In the genomic region with DNA sequence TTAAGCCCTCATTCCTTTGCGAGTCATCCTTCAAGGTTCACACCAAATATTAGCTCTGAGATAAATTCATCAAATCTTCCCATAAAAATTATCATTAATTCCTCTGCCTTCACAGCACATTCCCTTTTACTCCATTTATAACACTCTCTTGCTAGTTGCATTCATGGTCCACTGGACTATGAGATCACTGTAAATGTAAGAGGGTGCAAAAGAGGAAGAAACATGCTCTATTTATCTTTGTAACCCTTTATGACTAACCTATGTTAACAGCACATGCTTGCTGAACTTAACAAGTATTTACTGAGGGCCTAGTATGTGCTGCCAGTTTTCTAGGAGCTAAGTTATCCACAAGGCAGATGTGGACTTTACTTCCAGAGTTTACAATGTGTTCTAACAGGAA, we compare ENCODE assay signal across 26 cellular contexts.
DNase-seq lines count a peak whose midpoint lies in the region; ATAC-seq, FAIRE-seq and TF ChIP-seq lines count a peak whose summit lies in the region.
"Had no signal": no experiment of that assay in that cellular context is flagged by ENCODE, and none has a peak within 500 bp of the region (broad histone marks: within the 10 kb centered on the region; RNA-seq: fewer than 3 reads in every experiment).

No MANE protein-coding gene starts in this region.

- H3K9ac ChIP-seq in HepG2 (ENCODE audit: insufficient read depth, low read depth, low read length) = no peak overlapping the region
- H3K9ac ChIP-seq: BLaER1 had no signal

- peak in 1 of 2 experiments; percentile 33; a peak in 1 of 4 replicates for TF ChIP-seq EP300 in HepG2 (IDR thresholded peaks at IDR 0.05; ENCODE audit: low read depth in 2 of 2, low read length in 2 of 2)
- no peak for TF ChIP-seq EP300 in HepG2 (CRISPR knock-in tag; IDR thresholded peaks at IDR 0.05; ENCODE audit: borderline replicate concordance)

- DNase-seq in HepG2 (ENCODE audit: low spot score) (peak; percentile 44), right lobe of liver (no peak), WTC11 (ENCODE audit: low spot score) (no peak), hepatocyte (ENCODE audit: low spot score) (peak; percentile 33), NCI-H146 treated with DMSO at 0.1 percent for 48 hours (lab: John Stamatoyannopoulos, UW; ENCODE audit: unreplicated experiment) (no peak), GOT3 (lab: John Stamatoyannopoulos, UW) (no peak)
- no peak for DNase-seq in stimulated activated naive B cell treated with anti-CD40 and anti-IgM and Interleukin-4, amounts not matched to agents 10 μg/mL and 1 μg/mL and 100 μg/mL, for 72 hours
- DNase-seq: activated CD4-positive, alpha-beta T cell treated with anti-CD3 and anti-CD28 coated beads for 48 hours; activated CD8-positive, alpha-beta memory T cell treated with anti-CD3 and anti-CD28 coated beads, Interleukin-2, amount 10 ng/mL, durations not matched to agents 7 days and 5 days; activated naive CD8-positive, alpha-beta T cell treated with anti-CD3 and anti-CD28 coated beads, Interleukin-2, amount 10 ng/mL, durations not matched to agents 7 days and 5 days; H7; heart right ventricle; lower lobe of right lung; NCI-H524 treated with DMSO at 0.1 percent for 48 hours; occipital lobe; right cardiac atrium; SW 1271; uterus had no signal

- no peaks in the 10 kb centered on the region for H3K36me3 ChIP-seq in HepG2 (replicated peaks in 1 of 2; ENCODE audit: control insufficient read depth in 1 of 2, insufficient read depth in 2 of 2, low read length in 2 of 2)
- no peaks in the 10 kb centered on the region for H3K36me3 ChIP-seq in right lobe of liver
- H3K36me3 ChIP-seq in hepatocyte (replicated peaks; ENCODE audit: insufficient read depth, low read depth) = no peaks in the 10 kb centered on the region
- H3K36me3 ChIP-seq: lower lobe of right lung, uterus had no signal

- H3K9me3 ChIP-seq in HepG2 (ENCODE audit: low read length) (no peaks in the 10 kb centered on the region), right lobe of liver (no peaks in the 10 kb centered on the region), hepatocyte (ENCODE audit: low read depth) (no peaks in the 10 kb centered on the region)
- H3K9me3 ChIP-seq: BLaER1, lower lobe of right lung, uterus had no signal

- H3K4me1 ChIP-seq in HepG2 (ENCODE audit: insufficient read depth, low read length) = peaks cover 6% of the 10 kb centered on the region; the same call in 1 of the 2 replicates
- H3K4me1 ChIP-seq in right lobe of liver = no peaks in the 10 kb centered on the region
- peaks cover 18% of the 10 kb centered on the region for H3K4me1 ChIP-seq in hepatocyte (ENCODE audit: insufficient read depth)
- H3K4me1 ChIP-seq: BLaER1, lower lobe of right lung, uterus had no signal

- peak overlapping the region; percentile 5; the same call in 1 of the 2 replicates for H3K27ac Mint-ChIP-seq in WTC11
- peak overlapping the region; percentile 15 for H3K27ac Mint-ChIP-seq in stimulated activated naive B cell treated with anti-CD40 and anti-IgM and Interleukin-4, amounts not matched to agents 10 μg/mL and 1 μg/mL and 100 μg/mL, for 72 hours
- H3K27ac Mint-ChIP-seq: activated CD8-positive, alpha-beta memory T cell treated with anti-CD3 and anti-CD28 coated beads, Interleukin-2, amount 10 ng/mL, durations not matched to agents 7 days and 5 days; activated T-helper 17 cell treated with anti-CD3 and anti-CD28 coated beads, Interleukin-2, amount 50 U/mL, for 72 hours had no signal

- no peak overlapping the region for H3K4me3 Mint-ChIP-seq in WTC11
- no peak overlapping the region for H3K4me3 Mint-ChIP-seq in stimulated activated naive B cell treated with anti-CD40 and anti-IgM and Interleukin-4, amounts not matched to agents 10 μg/mL and 1 μg/mL and 100 μg/mL, for 72 hours
- H3K4me3 Mint-ChIP-seq: activated CD8-positive, alpha-beta memory T cell treated with anti-CD3 and anti-CD28 coated beads, Interleukin-2, amount 10 ng/mL, durations not matched to agents 7 days and 5 days; activated naive CD8-positive, alpha-beta T cell treated with anti-CD3 and anti-CD28 coated beads, Interleukin-2, amount 10 ng/mL, durations not matched to agents 7 days and 5 days; activated T-helper 17 cell treated with anti-CD3 and anti-CD28 coated beads, Interleukin-2, amount 50 U/mL, for 72 hours; brain had no signal

- TF ChIP-seq RAD21 in HepG2 (CRISPR knock-in tag; IDR thresholded peaks at IDR 0.05) = no peak

- H4K20me1 ChIP-seq in HepG2 (ENCODE audit: insufficient read depth, low read length) = no peaks in the 10 kb centered on the region
- H4K20me1 ChIP-seq in hepatocyte (ENCODE audit: insufficient read depth, poor library complexity, severe bottlenecking) = no peaks in the 10 kb centered on the region

- H3K79me2 ChIP-seq in HepG2 (ENCODE audit: insufficient read depth, low read length) = no peaks in the 10 kb centered on the region
- peaks cover 41% of the 10 kb centered on the region for H3K79me2 ChIP-seq in hepatocyte

- in situ Hi-C loops in HepG2 (cut with HindIII; ENCODE audit: extremely low pct_ligation_motif_present, low pct_unique_long_range_greater_than_20kb) = loop anchor here (10.0 kb wide), 1 partner anchor 322 kb away; no protein-coding TSS in a partner anchor

- BruUV-seq in HepG2 (replicated peaks; lab: Mats Ljungman, UMichigan) = no TSS peak

- H3K4me3 ChIP-seq in HepG2 (replicated peaks in 1 of 3; ENCODE audit: insufficient read depth in 1 of 3, low read depth in 2 of 3, low read length in 3 of 3) (no peak overlapping the region), right lobe of liver (no peak overlapping the region), hepatocyte (no peak overlapping the region)
- H3K4me3 ChIP-seq: BLaER1, heart right ventricle, lower lobe of right lung, uterus had no signal

- CTCF ChIA-PET in HepG2 (lab: Yijun Ruan, JAX; ENCODE audit: low intra/inter-chr PET ratio, low total read pairs) (no interaction called here), WTC11 (lab: Charles Lee) (no interaction called here)

- intact Hi-C loops in HepG2 (cut with micrococcal nuclease; ENCODE audit: unreplicated experiment) (no loop called here), right lobe of liver (cut with DNase I) (no loop called here)

- WGBS in HepG2 (ENCODE audit: low lambda C conversion rate) = 95% methylated on average over 1 of the region's 1 CpG
- 100% methylated on average over 1 of the region's 1 CpG for WGBS in right lobe of liver (ENCODE audit: insufficient coverage, low coverage, low lambda C conversion rate, missing lambda C conversion rate)
- 88% methylated on average over 1 of the region's 1 CpG for WGBS in hepatocyte (ENCODE audit: low lambda C conversion rate, missing lambda C conversion rate)

- no peaks in the 10 kb centered on the region for H3K9me3 Mint-ChIP-seq in WTC11
- H3K9me3 Mint-ChIP-seq in stimulated activated naive B cell treated with anti-CD40 and anti-IgM and Interleukin-4, amounts not matched to agents 10 μg/mL and 1 μg/mL and 100 μg/mL, for 72 hours = peaks cover 0 to 4% of the 10 kb centered on the region in 2 donors
- H3K9me3 Mint-ChIP-seq: activated naive CD8-positive, alpha-beta T cell treated with anti-CD3 and anti-CD28 coated beads, Interleukin-2, amount 10 ng/mL, durations not matched to agents 7 days and 5 days; activated T-helper 17 cell treated with anti-CD3 and anti-CD28 coated beads, Interleukin-2, amount 50 U/mL, for 72 hours had no signal

- H3K27me3 Mint-ChIP-seq in WTC11 (ENCODE audit: low read depth) = no peaks in the 10 kb centered on the region
- no peaks in the 10 kb centered on the region for H3K27me3 Mint-ChIP-seq in stimulated activated naive B cell treated with anti-CD40 and anti-IgM and Interleukin-4, amounts not matched to agents 10 μg/mL and 1 μg/mL and 100 μg/mL, for 72 hours
- H3K27me3 Mint-ChIP-seq: activated CD8-positive, alpha-beta memory T cell treated with anti-CD3 and anti-CD28 coated beads, Interleukin-2, amount 10 ng/mL, durations not matched to agents 7 days and 5 days; activated naive CD8-positive, alpha-beta T cell treated with anti-CD3 and anti-CD28 coated beads, Interleukin-2, amount 10 ng/mL, durations not matched to agents 7 days and 5 days; activated T-helper 17 cell treated with anti-CD3 and anti-CD28 coated beads, Interleukin-2, amount 50 U/mL, for 72 hours had no signal

- no peak overlapping the region for H3K27ac ChIP-seq in HepG2 (ENCODE audit: extremely low read length, insufficient read depth, low read length)
- no peak overlapping the region for H3K27ac ChIP-seq in right lobe of liver
- H3K27ac ChIP-seq in hepatocyte = peak overlapping the region; percentile 53
- H3K27ac ChIP-seq: BLaER1, lower lobe of right lung, uterus had no signal

- no peak for FAIRE-seq in HepG2 (lab: Jason Lieb, UNC)
- FAIRE-seq: A204.1, endometrium, G401.6 had no signal

- H3K27me3 ChIP-seq in HepG2 (ENCODE audit: control insufficient read depth in 1 of 2, insufficient read depth in 2 of 2, low read length in 2 of 2) = no peaks in the 10 kb centered on the region; a peak in 1 of 5 replicates
- no peaks in the 10 kb centered on the region for H3K27me3 ChIP-seq in right lobe of liver
- no peaks in the 10 kb centered on the region for H3K27me3 ChIP-seq in hepatocyte
- H3K27me3 ChIP-seq: BLaER1, heart right ventricle, uterus had no signal

- no peak for TF ChIP-seq CTCF in HepG2 (CRISPR knock-in tag; IDR thresholded peaks at IDR 0.05)
- TF ChIP-seq CTCF in right lobe of liver (IDR thresholded peaks at IDR 0.05) = no peak
- TF ChIP-seq CTCF in WTC11 (IDR thresholded peaks at IDR 0.05) = no peak
- no peak for TF ChIP-seq CTCF in hepatocyte (IDR thresholded peaks at IDR 0.05; ENCODE audit: poor library complexity)

- H3K4me1 Mint-ChIP-seq in WTC11 = no peaks in the 10 kb centered on the region
- peaks cover 50 to 68% of the 10 kb centered on the region in 2 donors for H3K4me1 Mint-ChIP-seq in stimulated activated naive B cell treated with anti-CD40 and anti-IgM and Interleukin-4, amounts not matched to agents 10 μg/mL and 1 μg/mL and 100 μg/mL, for 72 hours
- H3K4me1 Mint-ChIP-seq: activated CD8-positive, alpha-beta memory T cell treated with anti-CD3 and anti-CD28 coated beads, Interleukin-2, amount 10 ng/mL, durations not matched to agents 7 days and 5 days had no signal

- no peak for TF ChIP-seq POLR2A in HepG2 (IDR thresholded peaks at IDR 0.05; ENCODE audit: insufficient read depth in 1 of 2, low read depth in 2 of 2, low read length in 2 of 2)
- no peak for TF ChIP-seq POLR2A in right lobe of liver (IDR thresholded peaks at IDR 0.05)

- POLR2A ChIA-PET in HepG2 (lab: Yijun Ruan, JAX) (no interaction called here), WTC11 (lab: Charles Lee) (no interaction called here)

- ATAC-seq in HepG2 (peak; percentile 65; the same call in 1 of the 3 replicates), right lobe of liver (no peak), WTC11 (no peak), HG03196 (IDR thresholded peaks at IDR 0.05; ENCODE audit: unreplicated experiment) (no peak)
- peak; percentile 82 to 86 for ATAC-seq in stimulated activated naive B cell treated with anti-CD40 and anti-IgM and Interleukin-4, amounts not matched to agents 10 μg/mL and 1 μg/mL and 100 μg/mL, for 72 hours (replicated peaks)
- ATAC-seq: activated CD8-positive, alpha-beta memory T cell treated with anti-CD3 and anti-CD28 coated beads, Interleukin-2, amount 10 ng/mL, durations not matched to agents 7 days and 5 days; activated T-helper 17 cell treated with anti-CD3 and anti-CD28 coated beads, Interleukin-2, amount 50 U/mL, for 72 hours; heart right ventricle; lower lobe of right lung; right cardiac atrium; Right ventricle myocardium inferior had no signal

- H3K36me3 Mint-ChIP-seq in WTC11 = no peaks in the 10 kb centered on the region
- peaks cover 8 to 26% of the 10 kb centered on the region in 2 donors for H3K36me3 Mint-ChIP-seq in stimulated activated naive B cell treated with anti-CD40 and anti-IgM and Interleukin-4, amounts not matched to agents 10 μg/mL and 1 μg/mL and 100 μg/mL, for 72 hours

- H2AFZ ChIP-seq in HepG2 (ENCODE audit: low read length) (no peak overlapping the region), hepatocyte (no peak overlapping the region)

- no peaks in the 10 kb centered on the region for H3K9me2 ChIP-seq in hepatocyte (replicated peaks; ENCODE audit: insufficient read depth)

- H3K4me2 ChIP-seq in HepG2 (ENCODE audit: low read depth, low read length) (no peak overlapping the region), hepatocyte (no peak overlapping the region)
- H3K4me2 ChIP-seq: BLaER1 had no signal

Comparison
In these comparisons a context has a peak if more than half of its experiments do, and no peak if none do; other contexts are left out.
1. ATAC-seq: peak in HepG2 (single experiment) and stimulated activated naive B cell treated with anti-CD40 and anti-IgM and Interleukin-4, amounts not matched to agents 10 μg/mL and 1 μg/mL and 100 μg/mL, for 72 hours (2 of 2); none in right lobe of liver (0 of 4), WTC11 (single experiment) and HG03196 (single experiment).
2. DNase-seq: peak in HepG2 (single experiment) and hepatocyte (single experiment); none in right lobe of liver (0 of 3), WTC11 (single experiment), stimulated activated naive B cell treated with anti-CD40 and anti-IgM and Interleukin-4, amounts not matched to agents 10 μg/mL and 1 μg/mL and 100 μg/mL, for 72 hours (single experiment), NCI-H146 treated with DMSO at 0.1 percent for 48 hours (single experiment) and GOT3 (single experiment).